ENCODE assay signal across 1 cellular context in the genomic region with DNA sequence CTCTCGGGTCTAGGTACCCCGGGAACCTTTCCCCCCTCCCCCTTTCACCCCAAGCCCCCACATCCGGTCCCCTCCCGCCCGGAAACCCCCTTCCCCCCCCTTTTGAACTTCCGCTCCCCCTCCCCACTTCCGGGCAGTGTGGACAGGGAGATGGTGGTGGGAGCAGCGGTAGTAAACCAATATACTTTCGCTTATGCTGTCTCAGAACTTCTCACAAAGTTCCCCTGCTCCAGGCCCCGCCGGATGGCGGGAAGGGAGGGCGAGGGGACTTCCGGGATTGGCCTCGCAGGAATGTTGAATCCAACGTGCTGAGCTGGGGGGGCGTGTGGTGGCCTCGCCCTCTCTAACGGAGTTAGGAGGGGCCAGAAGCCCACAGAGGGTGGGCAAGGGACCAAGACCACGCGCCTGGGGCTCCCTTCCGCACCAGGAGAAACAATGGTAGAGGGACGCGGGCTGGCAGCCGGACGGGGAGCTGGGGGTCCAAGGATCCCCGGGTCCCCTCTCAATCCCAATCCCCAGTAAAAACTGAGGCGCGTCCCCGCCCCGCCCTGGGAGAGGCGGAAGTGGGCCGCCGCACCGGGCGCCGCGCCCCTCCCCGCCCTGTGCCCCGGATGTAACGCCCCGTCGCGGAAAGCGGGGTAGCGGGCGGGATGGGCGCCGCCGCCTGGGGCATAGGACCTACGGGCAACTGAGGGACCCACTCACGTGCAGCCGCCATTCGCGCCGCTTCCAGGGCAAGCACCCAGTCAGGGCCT.
TF ChIP-seq lines count a peak whose summit lies in the region.

No MANE protein-coding gene starts in this region.

TF ChIP-seq in WTC11, 78 proteins besides CTCF, POLR2A, EP300 and RAD21 (continued from another document):
- TF ChIP-seq EMX1 (CRISPR knock-in tag; IDR thresholded peaks at IDR 0.05) (0 out of 2 replicates have a peak, but pooled peaks have one; percentile 54), ATF6 (CRISPR knock-in tag; IDR thresholded peaks at IDR 0.05) (no peak), ZNF317 (CRISPR knock-in tag; IDR thresholded peaks at IDR 0.05; ENCODE audit: borderline replicate concordance, low read depth) (no peak; the same call in 1 of the 2 replicates), ZBTB43 (CRISPR knock-in tag; IDR thresholded peaks at IDR 0.05) (peak; percentile 23; the same call in 1 of the 2 replicates)
- TF ChIP-seq, protein P1, sequence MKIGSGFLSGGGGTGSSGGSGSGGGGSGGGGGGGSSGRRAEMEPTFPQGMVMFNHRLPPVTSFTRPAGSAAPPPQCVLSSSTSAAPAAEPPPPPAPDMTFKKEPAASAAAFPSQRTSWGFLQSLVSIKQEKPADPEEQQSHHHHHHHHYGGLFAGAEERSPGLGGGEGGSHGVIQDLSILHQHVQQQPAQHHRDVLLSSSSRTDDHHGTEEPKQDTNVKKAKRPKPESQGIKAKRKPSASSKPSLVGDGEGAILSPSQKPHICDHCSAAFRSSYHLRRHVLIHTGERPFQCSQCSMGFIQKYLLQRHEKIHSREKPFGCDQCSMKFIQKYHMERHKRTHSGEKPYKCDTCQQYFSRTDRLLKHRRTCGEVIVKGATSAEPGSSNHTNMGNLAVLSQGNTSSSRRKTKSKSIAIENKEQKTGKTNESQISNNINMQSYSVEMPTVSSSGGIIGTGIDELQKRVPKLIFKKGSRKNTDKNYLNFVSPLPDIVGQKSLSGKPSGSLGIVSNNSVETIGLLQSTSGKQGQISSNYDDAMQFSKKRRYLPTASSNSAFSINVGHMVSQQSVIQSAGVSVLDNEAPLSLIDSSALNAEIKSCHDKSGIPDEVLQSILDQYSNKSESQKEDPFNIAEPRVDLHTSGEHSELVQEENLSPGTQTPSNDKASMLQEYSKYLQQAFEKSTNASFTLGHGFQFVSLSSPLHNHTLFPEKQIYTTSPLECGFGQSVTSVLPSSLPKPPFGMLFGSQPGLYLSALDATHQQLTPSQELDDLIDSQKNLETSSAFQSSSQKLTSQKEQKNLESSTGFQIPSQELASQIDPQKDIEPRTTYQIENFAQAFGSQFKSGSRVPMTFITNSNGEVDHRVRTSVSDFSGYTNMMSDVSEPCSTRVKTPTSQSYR (CRISPR knock-in tag; IDR thresholded peaks at IDR 0.05): no peak; the same call in 1 of the 2 replicates
TF ChIP-seq in WTC11: peak in this region for 10.
